11 cellular contexts compared by ENCODE assay signal in the genomic region with DNA sequence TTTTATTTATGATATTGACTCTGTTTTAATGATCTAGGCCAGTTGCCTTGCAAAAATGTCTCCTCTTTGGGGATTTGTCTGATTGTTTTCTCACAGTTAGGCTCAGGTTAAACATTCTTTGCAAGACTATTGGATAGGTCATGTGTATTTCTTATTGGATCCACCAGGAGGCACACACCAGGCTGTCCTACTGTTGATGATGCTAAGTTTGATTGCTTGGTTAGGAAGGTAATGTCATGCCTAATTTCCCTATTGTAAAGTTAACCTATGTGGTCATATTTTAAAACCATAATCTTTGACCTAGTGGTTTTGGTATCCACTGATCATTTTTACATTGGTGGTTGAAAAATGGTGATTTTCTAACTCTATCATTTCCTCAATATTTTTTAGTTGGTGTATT.
DNase-seq lines count a peak whose midpoint lies in the region; ATAC-seq and TF ChIP-seq lines count a peak whose summit lies in the region.
"Had no signal": no experiment of that assay in that cellular context is flagged by ENCODE, and none has a peak within 500 bp of the region (broad histone marks: within the 10 kb centered on the region; RNA-seq: fewer than 3 reads in every experiment).

No MANE protein-coding gene starts in this region.

- ATAC-seq in GM19395 (IDR thresholded peaks at IDR 0.05; ENCODE audit: unreplicated experiment) = peak; percentile 62
- ATAC-seq in HG03135 (IDR thresholded peaks at IDR 0.05; ENCODE audit: unreplicated experiment) = no peak
- no peak for ATAC-seq in GM19455 (IDR thresholded peaks at IDR 0.05; ENCODE audit: unreplicated experiment)
- ATAC-seq: effector memory CD8-positive, alpha-beta T cell had no signal

- no peaks in the 10 kb centered on the region for H3K9me3 ChIP-seq in BE2C

- H3K4me3 ChIP-seq in BE2C (ENCODE audit: low read depth, low read length) (no peak overlapping the region), fibroblast of mammary gland (ENCODE audit: control insufficient read depth, low read depth, low read length) (no peak overlapping the region)

- H3K4me1 ChIP-seq in BE2C = no peaks in the 10 kb centered on the region

- DNase-seq in BE2C (no peak), fibroblast of mammary gland (ENCODE audit: low read depth) (peak; percentile 16), NCI-H187 treated with DMSO at 0.1 percent for 48 hours (lab: John Stamatoyannopoulos, UW) (no peak), NCI-H510A (lab: John Stamatoyannopoulos, UW) (no peak)
- DNase-seq: DMS153; effector memory CD8-positive, alpha-beta T cell; mesenchymal stem cell had no signal

- peak; percentile 58 for TF ChIP-seq CTCF in BE2C (IDR thresholded peaks at IDR 0.05; ENCODE audit: low read depth, low read length)
- peak; percentile 38; the same call in 1 of the 2 replicates for TF ChIP-seq CTCF in LNCAP (IDR thresholded peaks at IDR 0.05)
- peak; percentile 28 for TF ChIP-seq CTCF in fibroblast of mammary gland (conservative IDR thresholded peaks at IDR 0.05; ENCODE audit: control insufficient read depth, insufficient read depth, low read depth, low read length)

- H3K27me3 ChIP-seq in BE2C = no peaks in the 10 kb centered on the region; the same call in 1 of the 2 replicates

- no peaks in the 10 kb centered on the region for H3K36me3 ChIP-seq in BE2C
